20 cellular contexts compared by ENCODE assay signal in genomic region chr15:61032600-61033286, GRCh38.
DNase-seq lines count a peak whose midpoint lies in the region; ATAC-seq and TF ChIP-seq lines count a peak whose summit lies in the region.
"Had no signal": no experiment of that assay in that cellular context is flagged by ENCODE, and none has a peak within 500 bp of the region (broad histone marks: within the 10 kb centered on the region; RNA-seq: fewer than 3 reads in every experiment).

No MANE protein-coding gene starts in this region.

- H3K27me3 ChIP-seq in rectal smooth muscle tissue (ENCODE audit: control insufficient read depth, insufficient read depth, low read length) = no peaks in the 10 kb centered on the region
- H3K27me3 ChIP-seq: heart left ventricle had no signal

- TF ChIP-seq CTCF in fibroblast of the aortic adventitia (IDR thresholded peaks at IDR 0.05; ENCODE audit: insufficient read depth, low read length) = no peak

- ATAC-seq in HG02610 (IDR thresholded peaks at IDR 0.05; ENCODE audit: unreplicated experiment) = no peak
- ATAC-seq: stimulated activated memory B cell treated with anti-CD40 and anti-IgM and Interleukin-4, amounts not matched to agents 10 μg/mL and 1 μg/mL and 100 μg/mL, for 72 hours had no signal

- H3K36me3 ChIP-seq in rectal smooth muscle tissue (ENCODE audit: control insufficient read depth, insufficient read depth, low read length) = no peaks in the 10 kb centered on the region
- H3K36me3 ChIP-seq: heart left ventricle had no signal

- H3K4me1 ChIP-seq in rectal smooth muscle tissue (ENCODE audit: control insufficient read depth, insufficient read depth, low read length) = peaks cover 35% of the 10 kb centered on the region

- no peak overlapping the region for H3K9ac ChIP-seq in rectal smooth muscle tissue (ENCODE audit: low read length)

- DNase-seq in DMS 273 (lab: John Stamatoyannopoulos, UW; ENCODE audit: unreplicated experiment) = peak; percentile 13
- no peak for DNase-seq in DMS 273 treated with DMSO at 0.1 percent for 48 hours (lab: John Stamatoyannopoulos, UW)
- peak; percentile 85 for DNase-seq in NCI-H2081 treated with DMSO at 0.1 percent for 48 hours (lab: John Stamatoyannopoulos, UW)
- peak; percentile 11 for DNase-seq in fibroblast of the aortic adventitia (ENCODE audit: low read depth)
- no peak for DNase-seq in NCI-H446 treated with DMSO at 0.1 percent for 48 hours (lab: John Stamatoyannopoulos, UW)
- no peak for DNase-seq in NCI-H774 (lab: John Stamatoyannopoulos, UW)
- DNase-seq: activated CD4-positive, alpha-beta T cell treated with anti-CD3 and anti-CD28 coated beads, Interleukin-2, amount 50 U/mL, for 1 hour; activated naive CD4-positive, alpha-beta T cell treated with anti-CD3 and anti-CD28 coated beads, Interleukin-2, amount 10 ng/mL, durations not matched to agents 7 days and 5 days; dermis blood vessel endothelial cell; erythroblast; HCEC 1CT; heart left ventricle; islet precursor cell; NCI-H524 treated with DMSO at 0.1 percent for 48 hours; OCI-M1; trophoblast cell had no signal

- H3K4me3 ChIP-seq in fibroblast of the aortic adventitia (ENCODE audit: low read depth, low read length) (no peak overlapping the region), rectal smooth muscle tissue (ENCODE audit: low read length) (peak overlapping the region; percentile 9)
- H3K4me3 ChIP-seq: heart left ventricle had no signal

- peak overlapping the region; percentile 42 for H3K27ac ChIP-seq in rectal smooth muscle tissue (ENCODE audit: low read depth, low read length)
- H3K27ac ChIP-seq: 22Rv1 had no signal

Comparison
In these comparisons a context has a peak if more than half of its experiments do, and no peak if none do; other contexts are left out.
1. DNase-seq: peak in DMS 273 (single experiment), NCI-H2081 treated with DMSO at 0.1 percent for 48 hours (single experiment) and fibroblast of the aortic adventitia (single experiment); none in DMS 273 treated with DMSO at 0.1 percent for 48 hours (single experiment), NCI-H446 treated with DMSO at 0.1 percent for 48 hours (single experiment) and NCI-H774 (single experiment).